In genomic region chr5:155697236-155697635, GRCh38 we compare ENCODE assay signal across 34 cellular contexts.
"Had no signal": no experiment of that assay in that cellular context is flagged by ENCODE, and none has a peak within 500 bp of the region (broad histone marks: within the 10 kb centered on the region; RNA-seq: fewer than 3 reads in every experiment).

No MANE protein-coding gene starts in this region.

- H3K4me1 ChIP-seq: adrenal gland, ascending aorta, body of pancreas, breast epithelium had no signal

- H3K9me3 ChIP-seq: adrenal gland, ascending aorta, body of pancreas, breast epithelium had no signal

- H3K4me3 ChIP-seq: adrenal gland, ascending aorta, body of pancreas, breast epithelium, cardiac muscle cell had no signal

- H3K27ac ChIP-seq: adrenal gland, ascending aorta, body of pancreas, brain microvascular endothelial cell, breast epithelium, cardiac muscle cell had no signal

- H3K27me3 ChIP-seq: adrenal gland, ascending aorta, body of pancreas, brain microvascular endothelial cell, breast epithelium, cardiac muscle cell had no signal

- ATAC-seq: activated naive CD4-positive, alpha-beta T cell treated with anti-CD3 and anti-CD28 coated beads, Interleukin-2, amount 50 U/mL, for 72 hours; activated naive CD8-positive, alpha-beta T cell treated with anti-CD3 and anti-CD28 coated beads, Interleukin-2, amount 50 U/mL, for 24 hours; activated T-cell treated with anti-CD3 and anti-CD28 coated beads, Interleukin-2, amount 50 U/mL, for 4 hours; activated T-cell treated with anti-CD3 and anti-CD28 coated beads, Interleukin-2, amount 50 U/mL, for 72 hours; activated T-helper 17 cell treated with anti-CD3 and anti-CD28 coated beads, Interleukin-2, amount 50 U/mL, for 72 hours; body of pancreas had no signal

- FAIRE-seq: astrocyte, bronchial epithelial cell had no signal

- H3K36me3 ChIP-seq: adrenal gland, ascending aorta, brain microvascular endothelial cell, breast epithelium, cardiac muscle cell had no signal

- DNase-seq: activated effector memory CD4-positive, alpha-beta T cell treated with anti-CD3 and anti-CD28 coated beads, Interleukin-2, amount 50 U/mL, for 16 hours; activated effector memory CD4-positive, alpha-beta T cell treated with Interleukin-2 at 50 U/mL for 16 hours; activated gamma-delta T cell; activated gamma-delta T cell treated with Interleukin-2 at 50 U/mL for 16 hours; activated naive CD4-positive, alpha-beta T cell; activated naive CD4-positive, alpha-beta T cell treated with anti-CD3 and anti-CD28 coated beads for 36 hours; activated naive CD4-positive, alpha-beta T cell treated with anti-CD3 and anti-CD28 coated beads, Interleukin-2, amount 10 ng/mL, durations not matched to agents 7 days and 5 days; activated naive CD4-positive, alpha-beta T cell treated with anti-CD3 and anti-CD28 coated beads, Interleukin-2, amount 50 U/mL, for 16 hours; activated naive CD4-positive, alpha-beta T cell treated with Interleukin-2 at 50 U/mL for 16 hours; activated naive CD8-positive, alpha-beta T cell treated with anti-CD3 and anti-CD28 coated beads for 36 hours; activated naive CD8-positive, alpha-beta T cell treated with anti-CD3 and anti-CD28 coated beads, Interleukin-2, amount 10 ng/mL, durations not matched to agents 7 days and 5 days; activated naive CD8-positive, alpha-beta T cell treated with anti-CD3 and anti-CD28 coated beads, Interleukin-2, amount 50 U/mL, for 24 hours; activated T-cell treated with anti-CD3 and anti-CD28 coated beads, Interleukin-2, amount 50 U/mL, for 1 hour; activated T-cell treated with anti-CD3 and anti-CD28 coated beads, Interleukin-2, amount 50 U/mL, for 24 hours; activated T-cell treated with anti-CD3 and anti-CD28 coated beads, Interleukin-2, amount 50 U/mL, for 4 hours; activated T-cell treated with anti-CD3 and anti-CD28 coated beads, Interleukin-2, amount 50 U/mL, for 48 hours; activated T-cell treated with anti-CD3 and anti-CD28 coated beads, Interleukin-2, amount 50 U/mL, for 72 hours; adrenal gland; amniotic stem cell; amygdala; anterior cingulate cortex; aorta; body of pancreas; brain microvascular endothelial cell; caudate nucleus; central memory CD4-positive, alpha-beta T cell; cerebellar nuclear complex had no signal
